ENCODE assay signal across 22 cellular contexts in the genomic region with DNA sequence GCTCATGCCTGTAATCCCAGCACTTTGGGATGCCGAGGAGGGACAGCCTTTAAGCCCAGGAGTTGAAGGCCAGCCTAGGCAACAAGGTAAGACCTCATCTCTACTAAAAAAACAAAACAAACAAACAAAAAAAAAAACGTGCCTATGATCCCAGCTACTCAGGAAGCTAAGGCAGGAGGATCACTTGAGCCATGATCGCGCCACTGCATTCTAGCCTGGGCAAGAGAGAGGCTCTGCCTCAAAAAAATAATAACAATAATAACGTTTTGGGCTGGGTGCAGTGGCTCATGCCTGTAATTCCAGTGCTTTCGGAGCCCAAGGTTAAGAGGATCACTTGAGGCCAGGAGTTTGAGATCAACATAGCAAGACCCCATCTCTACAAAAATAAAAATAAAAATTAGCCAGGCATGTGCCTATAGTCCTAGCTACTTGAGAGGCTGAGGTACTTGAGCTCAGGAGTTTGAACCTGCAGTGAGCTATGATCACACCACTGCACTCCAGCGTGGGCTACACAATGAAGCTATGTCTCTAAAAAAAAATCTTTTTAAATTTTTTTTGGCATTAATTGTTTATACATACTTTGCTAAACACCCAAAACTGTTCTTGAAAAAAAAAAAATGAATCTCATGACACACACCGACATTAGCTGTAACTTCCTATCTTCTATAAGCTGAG. TPM values are rescaled to one million over a fixed set of nuclear protein-coding genes. Genes with fewer than 3 reads are reported as not detected.
DNase-seq lines count a peak whose midpoint lies in the region; ATAC-seq and TF ChIP-seq lines count a peak whose summit lies in the region.
"Had no signal": no experiment of that assay in that cellular context is flagged by ENCODE, and none has a peak within 500 bp of the region (broad histone marks: within the 10 kb centered on the region; RNA-seq: fewer than 3 reads in every experiment).

No MANE protein-coding gene starts in this region.

- H3K4me1 ChIP-seq in Karpas-422 (ENCODE audit: low read length): peaks cover 34% of the 10 kb centered on the region
- no peaks in the 10 kb centered on the region for H3K4me1 ChIP-seq in colonic mucosa
- H3K4me1 ChIP-seq in neural progenitor cell: peaks cover 18% of the 10 kb centered on the region

- DNase-seq in activated CD4-positive, alpha-beta T cell treated with anti-CD3 and anti-CD28 coated beads for 36 hours: no peak
- DNase-seq in activated CD4-positive, alpha-beta T cell treated with anti-CD3 and anti-CD28 coated beads, Interleukin-2, amount 50 U/mL, for 4 hours: no peak
- no peak for DNase-seq in Karpas-422
- no peak for DNase-seq in colonic mucosa
- DNase-seq in neural progenitor cell (ENCODE audit: low spot score): no peak
- DNase-seq in NCI-H774 (lab: John Stamatoyannopoulos, UW): no peak
- DNase-seq in COR-L47 (lab: John Stamatoyannopoulos, UW): no peak
- DNase-seq: 8988T; CD4-positive, alpha-beta memory T cell; DMS53; EL; KG1; NCI-H1436; NCI-H1930; NCI-H2171 treated with DMSO at 0.1 percent for 48 hours; NCI-H446 treated with DMSO at 0.1 percent for 48 hours; NCI-H69; Peyer's patch had no signal

- no peaks in the 10 kb centered on the region for H3K9me2 ChIP-seq in Karpas-422 (replicated peaks; ENCODE audit: insufficient read depth, low read length)

- no peaks in the 10 kb centered on the region for H3K9me3 Mint-ChIP-seq in activated CD4-positive, alpha-beta T cell treated with anti-CD3 and anti-CD28 coated beads for 36 hours (ENCODE audit: low read depth)
- no peaks in the 10 kb centered on the region for H3K9me3 Mint-ChIP-seq in neural progenitor cell
- H3K9me3 Mint-ChIP-seq: CD4-positive, alpha-beta memory T cell had no signal

- no peak for ATAC-seq in activated CD4-positive, alpha-beta T cell treated with anti-CD3 and anti-CD28 coated beads for 36 hours
- ATAC-seq in HG03175 (IDR thresholded peaks at IDR 0.05; ENCODE audit: unreplicated experiment): no peak
- ATAC-seq: GM12878 had no signal

- H3K9me3 ChIP-seq in Karpas-422 (ENCODE audit: low read length): no peaks in the 10 kb centered on the region
- no peaks in the 10 kb centered on the region for H3K9me3 ChIP-seq in colonic mucosa
- H3K9me3 ChIP-seq in neural progenitor cell (ENCODE audit: low read depth): no peaks in the 10 kb centered on the region
- H3K9me3 ChIP-seq: Peyer's patch had no signal

- CTCF ChIA-PET in activated CD4-positive, alpha-beta T cell treated with anti-CD3 and anti-CD28 coated beads for 36 hours (lab: Charles Lee): no interaction called here

- no peak overlapping the region for H3K27ac ChIP-seq in Karpas-422 (ENCODE audit: low read length)
- peak overlapping the region; percentile 92 for H3K27ac ChIP-seq in colonic mucosa
- H3K27ac ChIP-seq in neural progenitor cell: no peak overlapping the region
- H3K27ac ChIP-seq: SJSA1 had no signal

- no peak overlapping the region; the same call in 1 of the 2 replicates for H3K9ac ChIP-seq in Karpas-422 (ENCODE audit: low read length)
- H3K9ac ChIP-seq in colonic mucosa (ENCODE audit: low read depth in 2 of 2, low read length in 2 of 2): peak overlapping the region in 1 of 2 donors; percentile 53
- no peak overlapping the region for H3K9ac ChIP-seq in neural progenitor cell

- intact Hi-C loops in activated CD4-positive, alpha-beta T cell treated with anti-CD3 and anti-CD28 coated beads for 36 hours (cut with DNase I, micrococcal nuclease): loop anchor here (5.0 to 10.0 kb wide), 2 partner anchors 161 to 944 kb away; partner anchors contain the start of gene ZNF821 (in 1 of the 2)
- intact Hi-C loops in colonic mucosa (cut with DNase I): no loop called here

- H3K79me2 ChIP-seq in Karpas-422 (ENCODE audit: low read length): peaks cover 67% of the 10 kb centered on the region
- peaks cover 63% of the 10 kb centered on the region for H3K79me2 ChIP-seq in neural progenitor cell (ENCODE audit: low read depth)

- H3K27ac Mint-ChIP-seq in activated CD4-positive, alpha-beta T cell treated with anti-CD3 and anti-CD28 coated beads for 36 hours: no peak overlapping the region
- no peak overlapping the region for H3K27ac Mint-ChIP-seq in neural progenitor cell

- H3K36me3 Mint-ChIP-seq in activated CD4-positive, alpha-beta T cell treated with anti-CD3 and anti-CD28 coated beads for 36 hours (ENCODE audit: low read depth): no peaks in the 10 kb centered on the region
- H3K36me3 Mint-ChIP-seq in neural progenitor cell: peaks cover 11% of the 10 kb centered on the region

- H4K20me1 ChIP-seq in Karpas-422 (ENCODE audit: insufficient read depth, low read depth, low read length) (no peaks in the 10 kb centered on the region), neural progenitor cell (ENCODE audit: low read depth) (peaks cover 49% of the 10 kb centered on the region)

- H3K4me2 ChIP-seq in Karpas-422 (ENCODE audit: low read depth, low read length, poor library complexity, severe bottlenecking) (peak overlapping the region; percentile 83), neural progenitor cell (no peak overlapping the region)

- peak overlapping the region; percentile 30 for H3K4me3 Mint-ChIP-seq in activated CD4-positive, alpha-beta T cell treated with anti-CD3 and anti-CD28 coated beads for 36 hours
- H3K4me3 Mint-ChIP-seq in neural progenitor cell: peak overlapping the region; percentile 96

- POLR2A ChIA-PET in activated CD4-positive, alpha-beta T cell treated with anti-CD3 and anti-CD28 coated beads for 36 hours (lab: Charles Lee): interaction anchor here (0.7 kb wide), 1 partner anchor 163 kb away, joined by 10 read pairs; no protein-coding TSS in a partner anchor

- TF ChIP-seq CTCF in colonic mucosa (IDR thresholded peaks at IDR 0.05): no peak
- no peak for TF ChIP-seq CTCF in neural progenitor cell (IDR thresholded peaks at IDR 0.05)

- H3K27me3 ChIP-seq in Karpas-422 (ENCODE audit: low read length): no peaks in the 10 kb centered on the region
- no peaks in the 10 kb centered on the region for H3K27me3 ChIP-seq in colonic mucosa
- H3K27me3 ChIP-seq in neural progenitor cell: peaks cover 23% of the 10 kb centered on the region
- H3K27me3 ChIP-seq: Peyer's patch, SJSA1 had no signal

- H3F3A ChIP-seq in neural progenitor cell (ENCODE audit: low read depth): peaks cover 32% of the 10 kb centered on the region

- peaks cover 16% of the 10 kb centered on the region for H3K4me1 Mint-ChIP-seq in activated CD4-positive, alpha-beta T cell treated with anti-CD3 and anti-CD28 coated beads for 36 hours
- H3K4me1 Mint-ChIP-seq in neural progenitor cell: peaks cover 18% of the 10 kb centered on the region

- H2AFZ ChIP-seq in Karpas-422 (ENCODE audit: low read length) (no peak overlapping the region), neural progenitor cell (replicated peaks) (no peak overlapping the region)

- H3K4me3 ChIP-seq in Karpas-422 (ENCODE audit: low read length) (0 out of 2 replicates have a peak overlapping the region, but pooled peaks have one; percentile 98), colonic mucosa (no peak overlapping the region), neural progenitor cell (no peak overlapping the region)
- H3K4me3 ChIP-seq: GM12878, SJSA1 had no signal

- no peaks in the 10 kb centered on the region for H3K27me3 Mint-ChIP-seq in activated CD4-positive, alpha-beta T cell treated with anti-CD3 and anti-CD28 coated beads for 36 hours
- H3K27me3 Mint-ChIP-seq in neural progenitor cell (ENCODE audit: insufficient read depth, low read depth): peaks cover 3% of the 10 kb centered on the region
- H3K27me3 Mint-ChIP-seq: B cell had no signal

- H3K36me3 ChIP-seq in Karpas-422 (ENCODE audit: insufficient read depth, low read length) (no peaks in the 10 kb centered on the region), colonic mucosa (no peaks in the 10 kb centered on the region), neural progenitor cell (no peaks in the 10 kb centered on the region)
- H3K36me3 ChIP-seq: Peyer's patch had no signal

RNA-seq across cellular contexts. Expression of gene PHLPP2, which starts 3.3 kb away (rescaled TPM):
- total RNA-seq in activated CD4-positive, alpha-beta T cell treated with anti-CD3 and anti-CD28 coated beads for 36 hours: 10 to 100 TPM in 1 of 2 experiments, 1 to 10 TPM in 1; 8.8 to 11.2 TPM
- total RNA-seq in Karpas-422 (2014; rRNA removed; shearing (Covaris generic); ENCODE audit: low replicate concordance): 10.9 and 14.8 TPM in 2 replicates
- total RNA-seq in colonic mucosa (10 to 100 TPM; 23.5 to 53.1 TPM), neural progenitor cell (ENCODE audit: low replicate concordance) (11.7 and 12.9 TPM in 2 replicates)
